17 cellular contexts compared by ENCODE assay signal in genomic region chr11:20596629-20597129, GRCh38. TPM values are rescaled to one million over a fixed set of nuclear protein-coding genes. Genes with fewer than 3 reads are reported as not detected.
A peak's percentile ranks its signal among the peaks of the same experiment; 100 is the strongest.
DNase-seq lines count a peak whose midpoint lies in the region; FAIRE-seq and TF ChIP-seq lines count a peak whose summit lies in the region.
"Had no signal": no experiment of that assay in that cellular context is flagged by ENCODE, and none has a peak within 500 bp of the region (broad histone marks: within the 10 kb centered on the region; RNA-seq: fewer than 3 reads in every experiment).

No MANE protein-coding gene starts in this region.

- H3K36me3 ChIP-seq in ES-I3 (ENCODE audit: insufficient read depth, low read length) (no peaks in the 10 kb centered on the region), HUES64 (ENCODE audit: insufficient read depth, low read length) (no peaks in the 10 kb centered on the region), ectodermal cell (ENCODE audit: control insufficient read depth, insufficient read depth, low read length) (no peaks in the 10 kb centered on the region), mesendoderm (ENCODE audit: control insufficient read depth, insufficient read depth, low read length) (no peaks in the 10 kb centered on the region), WERI-Rb-1 (no peaks in the 10 kb centered on the region)
- H3K36me3 ChIP-seq: BE2C, HAP-1 had no signal

- no peaks in the 10 kb centered on the region for H3K4me1 ChIP-seq in ES-I3 (ENCODE audit: insufficient read depth, low read length)
- H3K4me1 ChIP-seq in HUES64 (ENCODE audit: insufficient read depth, low read length), result peaks cover 20% of the 10 kb centered on the region; the same call in 1 of the 2 replicates
- H3K4me1 ChIP-seq in ectodermal cell (ENCODE audit: control insufficient read depth, insufficient read depth, low read length), result peaks cover 17% of the 10 kb centered on the region
- H3K4me1 ChIP-seq in mesendoderm (ENCODE audit: control insufficient read depth, low read depth, low read length), result no peaks in the 10 kb centered on the region
- H3K4me1 ChIP-seq: BE2C, HAP-1 had no signal

- peaks cover 92% of the 10 kb centered on the region for H3K27me3 ChIP-seq in HUES64 (ENCODE audit: insufficient read depth, low read length)
- peaks cover 90% of the 10 kb centered on the region for H3K27me3 ChIP-seq in ectodermal cell (ENCODE audit: control insufficient read depth, insufficient read depth, low read length, poor library complexity, severe bottlenecking)
- H3K27me3 ChIP-seq in mesendoderm (ENCODE audit: insufficient read depth, low read length, poor library complexity), result peaks cover 47% of the 10 kb centered on the region
- no peaks in the 10 kb centered on the region for H3K27me3 ChIP-seq in WERI-Rb-1 (ENCODE audit: insufficient read depth, low read depth, severe bottlenecking)
- H3K27me3 ChIP-seq: BE2C had no signal

- H3K56ac ChIP-seq in mesendoderm (ENCODE audit: low read length), result peak overlapping the region; percentile 39

- DNase-seq in mesendoderm (peak; percentile 71), HTR-8/SVneo (ENCODE audit: insufficient read length, low spot score) (no peak), NCI-H748 (lab: John Stamatoyannopoulos, UW; ENCODE audit: unreplicated experiment) (no peak), SKM-1 (lab: John Stamatoyannopoulos, UW; ENCODE audit: unreplicated experiment) (no peak), WERI-Rb-1 (no peak)
- DNase-seq: BE2C, body of pancreas, DND-41, hypothalamus, mucosa of descending colon, NCI-H1436 had no signal

- H3K18ac ChIP-seq in mesendoderm (ENCODE audit: low read length), result no peak overlapping the region

- H3K4me2 ChIP-seq in mesendoderm (ENCODE audit: low read length), result peak overlapping the region; percentile 49

- H2AK5ac ChIP-seq in mesendoderm (ENCODE audit: low read length), result no peak overlapping the region

- no peak overlapping the region for H2BK15ac ChIP-seq in mesendoderm (replicated peaks; ENCODE audit: low read depth)

- H3K9me3 ChIP-seq in ES-I3 (ENCODE audit: control insufficient read depth, insufficient read depth, low read length), result no peaks in the 10 kb centered on the region
- no peaks in the 10 kb centered on the region for H3K9me3 ChIP-seq in HUES64 (ENCODE audit: insufficient read depth, low read depth, low read length)
- no peaks in the 10 kb centered on the region for H3K9me3 ChIP-seq in ectodermal cell (ENCODE audit: control insufficient read depth, low read length)
- H3K9me3 ChIP-seq in WERI-Rb-1 (ENCODE audit: severe bottlenecking), result peaks cover 4% of the 10 kb centered on the region
- H3K9me3 ChIP-seq: BE2C, HAP-1, mucosa of descending colon had no signal

- H3K27ac ChIP-seq in HUES64 (ENCODE audit: low read depth, low read length), result no peak overlapping the region
- H3K27ac ChIP-seq in ectodermal cell (ENCODE audit: insufficient read depth, low read depth, low read length, poor library complexity, severe bottlenecking), result no peak overlapping the region
- no peak overlapping the region for H3K27ac ChIP-seq in mesendoderm (ENCODE audit: low read depth, low read length)
- H3K27ac ChIP-seq in WERI-Rb-1, result no peak overlapping the region
- H3K27ac ChIP-seq: body of pancreas had no signal

- no peak overlapping the region for H2BK5ac ChIP-seq in mesendoderm (ENCODE audit: low read length)

- no peak overlapping the region for H2BK120ac ChIP-seq in mesendoderm (ENCODE audit: low read depth, low read length)

- no peak overlapping the region for H4K8ac ChIP-seq in mesendoderm (ENCODE audit: low read depth, low read length)

- H3K4me3 ChIP-seq in HUES64 (ENCODE audit: low read length) (peak overlapping the region; percentile 48), ectodermal cell (ENCODE audit: insufficient read depth, low read depth, low read length) (peak overlapping the region; percentile 18), mesendoderm (ENCODE audit: low read length) (no peak overlapping the region), WERI-Rb-1 (ENCODE audit: low read depth, low read length) (no peak overlapping the region)
- H3K4me3 ChIP-seq: body of pancreas, HAP-1, mucosa of descending colon had no signal

- no peak overlapping the region for H3K4ac ChIP-seq in mesendoderm (ENCODE audit: low read depth, low read length)

- WGBS in HUES64, result 5% methylated on average over 38 of the region's 38 CpGs
- 10 to 13% methylated on average over 38 of the region's 38 CpGs for WGBS in ectodermal cell, 2 experiments
- WGBS in mesendoderm (ENCODE audit: extremely low coverage, insufficient coverage, low lambda C conversion rate), result no CpG with 5 or more reads among the region's 38 CpGs

- H4K5ac ChIP-seq in mesendoderm (ENCODE audit: low read length), result no peak overlapping the region

- no peak for TF ChIP-seq CTCF in WERI-Rb-1 (IDR thresholded peaks at IDR 0.05; ENCODE audit: low read depth, low read length)

- no peak for FAIRE-seq in HTR-8/SVneo (lab: Jason Lieb, UNC)
- FAIRE-seq: endothelial cell of umbilical vein, GM12892 had no signal

- no peaks in the 10 kb centered on the region for H3K79me2 ChIP-seq in mesendoderm (ENCODE audit: control insufficient read depth, insufficient read depth, low read length)

- no peaks in the 10 kb centered on the region for H3K79me1 ChIP-seq in mesendoderm (ENCODE audit: low read length)

- H3K23ac ChIP-seq in mesendoderm (ENCODE audit: low read length), result no peak overlapping the region

- H3K9ac ChIP-seq in ES-I3 (ENCODE audit: low read depth, low read length), result peak overlapping the region; percentile 29; the same call in 1 of the 2 replicates
- H3K9ac ChIP-seq in HUES64 (ENCODE audit: low read depth, low read length), result no peak overlapping the region
- no peak overlapping the region for H3K9ac ChIP-seq in mesendoderm (ENCODE audit: low read length)

RNA-seq across cellular contexts. Expression of gene SLC6A5, which starts 2.7 kb away (rescaled TPM):
- 0.05 TPM for polyA plus RNA-seq in HUES64 (2013, experiment 1 of 2)
- 0.13 TPM for polyA plus RNA-seq in HUES64 (2013, experiment 2 of 2)
- polyA plus RNA-seq in ectodermal cell (2013, experiment 1 of 4), result not detected
- polyA plus RNA-seq in ectodermal cell (2013, experiment 2 of 4), result not detected
- polyA plus RNA-seq in ectodermal cell (2013, experiment 3 of 4), result not detected
- polyA plus RNA-seq in ectodermal cell (2013, experiment 4 of 4), result 0.04 TPM
- 0.03 TPM for polyA plus RNA-seq in mesendoderm (2013, experiment 1 of 2)
- polyA plus RNA-seq in mesendoderm (2013, experiment 2 of 2), result not detected
- polyA plus RNA-seq: endothelial cell of umbilical vein had no signal

Comparison
In these comparisons a context has a peak if more than half of its experiments do, and no peak if none do; other contexts are left out.
1. H3K4me3 ChIP-seq: peak in HUES64 (single experiment) and ectodermal cell (single experiment); none in mesendoderm (single experiment) and WERI-Rb-1 (single experiment).